ENCODE assay signal across 14 cellular contexts in genomic region chr20:10478930-10479329, GRCh38. TPM values are rescaled to one million over a fixed set of nuclear protein-coding genes. Genes with fewer than 3 reads are reported as not detected.
DNase-seq lines count a peak whose midpoint lies in the region; ATAC-seq and TF ChIP-seq lines count a peak whose summit lies in the region.
"Had no signal": no experiment of that assay in that cellular context is flagged by ENCODE, and none has a peak within 500 bp of the region (broad histone marks: within the 10 kb centered on the region; RNA-seq: fewer than 3 reads in every experiment).

No MANE protein-coding gene starts in this region.

- no peak for ATAC-seq in Panc1

- no peak overlapping the region for H3K4me2 ChIP-seq in mesendoderm (ENCODE audit: low read length)

- H3K56ac ChIP-seq in mesendoderm (ENCODE audit: low read length) = no peak overlapping the region

- H3K4me3 ChIP-seq in Panc1 (ENCODE audit: low read depth in 2 of 2, low read length in 2 of 2) = no peak overlapping the region
- no peak overlapping the region for H3K4me3 ChIP-seq in brain microvascular endothelial cell (ENCODE audit: low read depth, low read length)
- H3K4me3 ChIP-seq in mesendoderm (ENCODE audit: low read length) = no peak overlapping the region
- H3K4me3 ChIP-seq in suprapubic skin = no peak overlapping the region

- no peak for TF ChIP-seq EP300 in suprapubic skin (IDR thresholded peaks at IDR 0.05)

- H2AK5ac ChIP-seq in mesendoderm (ENCODE audit: low read length) = no peak overlapping the region

- no peaks in the 10 kb centered on the region for H3K79me2 ChIP-seq in mesendoderm (ENCODE audit: control insufficient read depth, insufficient read depth, low read length)

- BruUV-seq in Panc1 (replicated peaks; lab: Mats Ljungman, UMichigan) = no TSS peak

- CTCF ChIA-PET in Panc1 (lab: Charles Lee) = no interaction called here

- in situ Hi-C loops in Panc1 (cut with HindIII; ENCODE audit: low pct_unique_long_range_greater_than_20kb, low sequenced_read_pairs) (no loop called here), brain microvascular endothelial cell (cut with HindIII; ENCODE audit: low pct_ligation_motif_present, low sequenced_read_pairs) (no loop called here)

- intact Hi-C loops in Panc1 (cut with micrococcal nuclease; ENCODE audit: unreplicated experiment) = no loop called here

- TF ChIP-seq CTCF in GM12874 (IDR thresholded peaks at IDR 0.05; ENCODE audit: insufficient read depth, low read depth, low read length) (0 out of 2 replicates have a peak, but pooled peaks have one; percentile 1), Panc1 (IDR thresholded peaks at IDR 0.05) (peak; percentile 42), brain microvascular endothelial cell (IDR thresholded peaks at IDR 0.05; ENCODE audit: low read depth, low read length, missing control alignments) (peak; percentile 19), suprapubic skin (IDR thresholded peaks at IDR 0.05) (no peak)

- H3K27ac ChIP-seq in Panc1 (ENCODE audit: low read length) (no peak overlapping the region), brain microvascular endothelial cell (no peak overlapping the region), mesendoderm (ENCODE audit: low read depth, low read length) (no peak overlapping the region), suprapubic skin (no peak overlapping the region)

- no CpG with 5 or more reads among the region's 4 CpGs for WGBS in mesendoderm (ENCODE audit: extremely low coverage, insufficient coverage, low lambda C conversion rate)
- 92% methylated on average over 4 of the region's 4 CpGs for WGBS in suprapubic skin

- H3K9ac ChIP-seq in mesendoderm (ENCODE audit: low read length) = no peak overlapping the region

- H3K4ac ChIP-seq in mesendoderm (ENCODE audit: low read depth, low read length) = no peak overlapping the region

- H4K8ac ChIP-seq in mesendoderm (ENCODE audit: low read depth, low read length) = no peak overlapping the region

- H3K4me1 ChIP-seq in Panc1 (ENCODE audit: control insufficient read depth, insufficient read depth, low read length) = no peaks in the 10 kb centered on the region; the same call in 1 of the 2 replicates
- H3K4me1 ChIP-seq in mesendoderm (ENCODE audit: control insufficient read depth, low read depth, low read length) = peaks cover 7% of the 10 kb centered on the region
- H3K4me1 ChIP-seq in suprapubic skin = peaks cover 5% of the 10 kb centered on the region

- H4K5ac ChIP-seq in mesendoderm (ENCODE audit: low read length) = no peak overlapping the region

- no peak overlapping the region for H2BK5ac ChIP-seq in mesendoderm (ENCODE audit: low read length)

- TF ChIP-seq POLR2A in suprapubic skin (IDR thresholded peaks at IDR 0.05) = no peak

- H2BK120ac ChIP-seq in mesendoderm (ENCODE audit: low read depth, low read length) = no peak overlapping the region

- peaks cover 2% of the 10 kb centered on the region for H3K79me1 ChIP-seq in mesendoderm (ENCODE audit: low read length)

- POLR2A ChIA-PET in Panc1 (lab: Charles Lee) = no interaction called here

- no peak overlapping the region for H3K18ac ChIP-seq in mesendoderm (ENCODE audit: low read length)

- no peak for DNase-seq in Panc1 (ENCODE audit: low read depth, low spot score)
- no peak for DNase-seq in brain microvascular endothelial cell
- DNase-seq in mesendoderm = peak; percentile 56
- DNase-seq in HUDEP-2 (lab: John Stamatoyannopoulos, UW; ENCODE audit: unreplicated experiment in 76 of 76) = no peak
- no peak for DNase-seq in DMS114 treated with DMSO at 0.1 percent for 48 hours (lab: John Stamatoyannopoulos, UW; ENCODE audit: unreplicated experiment)
- DNase-seq in suprapubic skin (ENCODE audit: low spot score in 2 of 2) = no peak
- DNase-seq: C1 segment of cervical spinal cord, DMS79 treated with DMSO at 0.1 percent for 48 hours, KG1, NCI-H1105 treated with DMSO at 0.1 percent for 48 hours, NCI-H1694, NCI-H2081 treated with DMSO at 0.1 percent for 48 hours, NCI-H446 treated with DMSO at 0.1 percent for 48 hours had no signal

- no peak overlapping the region for H2BK15ac ChIP-seq in mesendoderm (replicated peaks; ENCODE audit: low read depth)

- H3K27me3 ChIP-seq in Panc1 (ENCODE audit: control insufficient read depth, insufficient read depth, low read length) = no peaks in the 10 kb centered on the region
- no peaks in the 10 kb centered on the region for H3K27me3 ChIP-seq in brain microvascular endothelial cell (replicated peaks)
- no peaks in the 10 kb centered on the region for H3K27me3 ChIP-seq in mesendoderm (ENCODE audit: insufficient read depth, low read length, poor library complexity)
- no peaks in the 10 kb centered on the region for H3K27me3 ChIP-seq in suprapubic skin

- H3K36me3 ChIP-seq in Panc1 (ENCODE audit: control insufficient read depth, insufficient read depth, low read length) (no peaks in the 10 kb centered on the region), brain microvascular endothelial cell (replicated peaks) (no peaks in the 10 kb centered on the region), mesendoderm (ENCODE audit: control insufficient read depth, insufficient read depth, low read length) (no peaks in the 10 kb centered on the region), suprapubic skin (no peaks in the 10 kb centered on the region)

- no peaks in the 10 kb centered on the region for H3K9me3 ChIP-seq in Panc1 (ENCODE audit: control insufficient read depth, insufficient read depth, low read depth, low read length)
- H3K9me3 ChIP-seq in suprapubic skin = no peaks in the 10 kb centered on the region

- H3K23ac ChIP-seq in mesendoderm (ENCODE audit: low read length) = no peak overlapping the region

RNA-seq across cellular contexts. Expression of gene SLX4IP, which starts 43.8 kb away (rescaled TPM):
- total RNA-seq in Panc1 (2021; ENCODE audit: unreplicated experiment) (5.4 TPM), suprapubic skin (1 to 10 TPM; 4.8 to 7.2 (median 5.7) TPM)
- 1.6 TPM for polyA plus RNA-seq in Panc1 (2012; ENCODE audit: insufficient read length)
- polyA plus RNA-seq in mesendoderm (2013, experiment 1 of 2) = 2.2 TPM
- 2.4 TPM for polyA plus RNA-seq in mesendoderm (2013, experiment 2 of 2)

RNA-seq across cellular contexts. Expression of gene MKKS, which starts 44.9 kb away (rescaled TPM):
- 15.6 TPM for total RNA-seq in Panc1 (2021; ENCODE audit: unreplicated experiment)
- polyA plus RNA-seq in Panc1 (2012; ENCODE audit: insufficient read length) = 11.9 TPM
- 12.4 TPM for polyA plus RNA-seq in mesendoderm (2013, experiment 1 of 2)
- polyA plus RNA-seq in mesendoderm (2013, experiment 2 of 2) = 12.7 TPM
- 10 to 100 TPM in 1 of 4 donors, 1 to 10 TPM in 3; 8.7 to 11.2 (median 9.6) TPM for total RNA-seq in suprapubic skin

Comparison
In these comparisons a context has a peak if more than half of its experiments do, and no peak if none do; other contexts are left out.
1. CTCF ChIP-seq: peak in GM12874 (single experiment), Panc1 (single experiment) and brain microvascular endothelial cell (single experiment); none in suprapubic skin (0 of 2).